Comparison of ENCODE assay signal across 8 cellular contexts in the genomic region with DNA sequence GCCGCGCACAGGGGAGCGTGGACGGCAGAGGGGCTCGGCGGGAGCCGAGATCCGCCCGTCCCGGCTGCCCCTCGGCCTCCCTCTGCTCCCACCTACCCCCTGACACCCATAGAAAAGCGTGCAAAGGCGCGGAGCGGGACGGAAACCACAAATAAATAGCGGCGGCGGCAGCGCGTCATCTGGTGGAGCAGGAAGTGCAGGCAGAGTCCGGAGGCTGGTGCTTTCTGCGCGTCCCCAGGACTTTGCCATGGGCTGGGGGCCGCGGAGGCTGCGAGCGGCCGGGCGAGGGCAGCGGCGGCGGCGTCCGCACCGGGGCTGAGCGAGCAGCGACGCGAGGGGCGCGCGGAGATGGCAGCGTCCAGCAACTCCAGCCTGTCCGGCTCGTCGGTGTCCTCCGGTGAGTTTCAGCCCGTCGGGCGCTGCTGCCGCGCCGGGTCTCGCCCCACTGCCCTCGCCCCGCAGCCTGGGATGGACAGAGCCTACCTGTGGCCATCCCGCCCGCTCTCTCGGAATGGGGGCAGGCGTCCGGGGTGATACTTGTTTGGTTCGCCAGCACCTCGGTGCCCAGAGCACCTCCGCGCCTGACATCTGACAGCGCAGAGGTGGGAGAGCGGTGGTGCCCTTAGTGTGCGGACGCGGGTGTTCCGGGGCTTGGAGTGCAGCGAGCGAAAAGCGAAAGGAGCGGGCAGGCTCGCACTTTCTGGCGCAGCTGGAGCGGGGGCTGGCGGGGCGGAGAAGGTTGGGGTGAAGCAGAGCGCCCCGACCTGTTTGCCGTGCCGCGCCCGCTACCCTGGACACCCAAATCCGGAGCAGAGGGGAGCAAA. TPM values are rescaled to one million over a fixed set of nuclear protein-coding genes. Genes with fewer than 3 reads are reported as not detected.
A peak's percentile ranks its signal among the peaks of the same experiment; 100 is the strongest.
DNase-seq lines count a peak whose midpoint lies in the region; ATAC-seq and TF ChIP-seq lines count a peak whose summit lies in the region.

A gene (plus strand): TSS at position 182 of the 824 bp plus-strand sequence.

- no peak within 1 kb of the TSS for H3K27ac ChIP-seq in AG04450 (ENCODE audit: low read depth, low read length)
- H3K27ac ChIP-seq in muscle layer of colon (ENCODE audit: low read depth, low read length): peak within 1 kb of the TSS; percentile 31

- peak within 1 kb of the TSS; percentile 77 for H3K4me3 Mint-ChIP-seq in stimulated activated naive CD8-positive, alpha-beta T cell treated with anti-CD3 and anti-CD28 coated beads, Interleukin-15, Interleukin-2, amounts not matched to agents 100 ng/mL and 50 ng/mL, for 24 hours

- no peaks in the 10 kb centered on the region for H3K4me1 ChIP-seq in muscle layer of colon (ENCODE audit: insufficient read depth, low read length)

- no peak for TF ChIP-seq CTCF in AG04450 (IDR thresholded peaks at IDR 0.05; ENCODE audit: low read depth, low read length)

- peaks cover 59% of the 10 kb centered on the region for H3K27me3 Mint-ChIP-seq in stimulated activated naive CD8-positive, alpha-beta T cell treated with anti-CD3 and anti-CD28 coated beads, Interleukin-15, Interleukin-2, amounts not matched to agents 100 ng/mL and 50 ng/mL, for 24 hours

- peak within 1 kb of the TSS; percentile 41 for H3K4me3 ChIP-seq in AG04450 (ENCODE audit: low read depth, low read length)
- peak within 1 kb of the TSS; percentile 52 to 66 for H3K4me3 ChIP-seq in muscle layer of colon (ENCODE audit: low read depth in 1 of 2, low read length in 2 of 2)

- POLR2A ChIA-PET in AG04450 (lab: Yijun Ruan, JAX): no interaction called here

- DNase-seq in AG04450 (ENCODE audit: low read depth, low spot score) (no peak), NCI-H510A (lab: John Stamatoyannopoulos, UW) (peak; percentile 46)
- DNase-seq in activated T-cell treated with anti-CD3 and anti-CD28 coated beads, Interleukin-2, amount 50 U/mL, for 1 hour: peak; percentile 57

- no peaks in the 10 kb centered on the region for H3K9me3 Mint-ChIP-seq in stimulated activated naive CD8-positive, alpha-beta T cell treated with anti-CD3 and anti-CD28 coated beads, Interleukin-15, Interleukin-2, amounts not matched to agents 100 ng/mL and 50 ng/mL, for 24 hours

- H3K4me1 Mint-ChIP-seq in stimulated activated naive CD8-positive, alpha-beta T cell treated with anti-CD3 and anti-CD28 coated beads, Interleukin-15, Interleukin-2, amounts not matched to agents 100 ng/mL and 50 ng/mL, for 24 hours (ENCODE audit: low read depth): peaks cover 22% of the 10 kb centered on the region

- H3K9me3 ChIP-seq in AG04450 (ENCODE audit: control insufficient read depth, insufficient read depth, low read length): no peaks in the 10 kb centered on the region; the same call in 1 of the 2 replicates
- H3K9me3 ChIP-seq in muscle layer of colon (ENCODE audit: low read length): no peaks in the 10 kb centered on the region

- no peaks in the 10 kb centered on the region for H3K36me3 Mint-ChIP-seq in stimulated activated naive CD8-positive, alpha-beta T cell treated with anti-CD3 and anti-CD28 coated beads, Interleukin-15, Interleukin-2, amounts not matched to agents 100 ng/mL and 50 ng/mL, for 24 hours (ENCODE audit: low read depth)

- CTCF ChIA-PET in AG04450 (lab: Charles Lee): interaction anchor here (0.7 to 1.0 kb wide), 2 partner anchors 26 to 214 kb away, joined by 3 to 6 read pairs; no protein-coding TSS in a partner anchor

- no peak within 1 kb of the TSS for H3K27ac Mint-ChIP-seq in stimulated activated naive CD8-positive, alpha-beta T cell treated with anti-CD3 and anti-CD28 coated beads, Interleukin-15, Interleukin-2, amounts not matched to agents 100 ng/mL and 50 ng/mL, for 24 hours

- H3K9ac ChIP-seq in muscle layer of colon (ENCODE audit: low read length): no peak within 1 kb of the TSS

- ATAC-seq in GM21619 (IDR thresholded peaks at IDR 0.05; ENCODE audit: unreplicated experiment) (peak; percentile 53), esophagus mucosa (peak; percentile 65), HG03520 (IDR thresholded peaks at IDR 0.05; ENCODE audit: unreplicated experiment) (no peak)

- H3K36me3 ChIP-seq in muscle layer of colon (ENCODE audit: insufficient read depth, low read length): no peaks in the 10 kb centered on the region

- H3K27me3 ChIP-seq in AG04450 (ENCODE audit: control insufficient read depth, insufficient read depth, low read length): peaks cover 33% of the 10 kb centered on the region
- peaks cover 5 to 19% of the 10 kb centered on the region in 2 donors for H3K27me3 ChIP-seq in muscle layer of colon (ENCODE audit: control insufficient read depth in 1 of 2, insufficient read depth in 2 of 2, low read length in 2 of 2)

RNA-seq across cellular contexts. Expression of the gene that starts here (rescaled TPM):
- polyA plus RNA-seq in AG04450 (2011; rRNA removed): not detected in 2 replicates
- not detected in 2 replicates for polyA minus RNA-seq in AG04450 (2011; rRNA and poly(A)+ RNA removed)
- 1.6 TPM for total RNA-seq in esophagus mucosa
